8 cellular contexts compared by ENCODE assay signal in genomic region chr7:25125137-25125946, GRCh38. TPM values are rescaled to one million over a fixed set of nuclear protein-coding genes. Genes with fewer than 3 reads are reported as not detected.
A peak's percentile ranks its signal among the peaks of the same experiment; 100 is the strongest.
DNase-seq lines count a peak whose midpoint lies in the region; ATAC-seq and TF ChIP-seq lines count a peak whose summit lies in the region.

CYCS (minus strand) TSS chr7:25125260; CDS start chr7:25124119, 1,141 bp downstream.

- peak within 1 kb of the TSS; percentile 100 for H3K4me3 Mint-ChIP-seq in type B pancreatic cell

- 0 to 1% (median 1%) methylated on average over 27 to 67 of the region's 67 CpGs for WGBS in heart left ventricle, 4 donors

- H3K4me3 ChIP-seq in heart left ventricle = peak within 1 kb of the TSS; percentile 68 to 100 (median 82)

- TF ChIP-seq CTCF in GM13976 (IDR thresholded peaks at IDR 0.05; ENCODE audit: borderline replicate concordance, control extremely low read depth, extremely low read depth, insufficient read depth, missing control alignments) (no peak), heart left ventricle (IDR thresholded peaks at IDR 0.05) (no peak), type B pancreatic cell (conservative IDR thresholded peaks at IDR 0.05) (no peak)

- H3K27ac Mint-ChIP-seq in type B pancreatic cell = peak within 1 kb of the TSS; percentile 100

- ATAC-seq in HG02870 (IDR thresholded peaks at IDR 0.05; ENCODE audit: unreplicated experiment) (peak; percentile 93), heart left ventricle (peak; percentile 95 to 97 (median 97))

- peaks cover 12% of the 10 kb centered on the region for H3K4me1 Mint-ChIP-seq in type B pancreatic cell (ENCODE audit: unreplicated experiment)

- H3K9me3 ChIP-seq in heart left ventricle = no peaks in the 10 kb centered on the region

- H3K27me3 Mint-ChIP-seq in type B pancreatic cell = peaks cover 3% of the 10 kb centered on the region

- no peaks in the 10 kb centered on the region for H3K9me3 Mint-ChIP-seq in type B pancreatic cell

- no peaks in the 10 kb centered on the region for H3K27me3 ChIP-seq in heart left ventricle

- peaks cover 0 to 24% (median 5%) of the 10 kb centered on the region in 12 donors for H3K4me1 ChIP-seq in heart left ventricle

- peak; percentile 94 for DNase-seq in GM13976 (ENCODE audit: low spot score)
- DNase-seq in NCI-H146 treated with DMSO at 0.1 percent for 48 hours (lab: John Stamatoyannopoulos, UW; ENCODE audit: unreplicated experiment) = peak; percentile 97
- DNase-seq in amniotic epithelial cell (ENCODE audit: low read depth) = peak; percentile 99
- peak; percentile 99 to 100 (median 100) for DNase-seq in heart left ventricle
- peak; percentile 99 for DNase-seq in pons (ENCODE audit: low spot score)
- DNase-seq in type B pancreatic cell (ENCODE audit: extremely low spot score, unreplicated experiment) = peak; percentile 99

- H3K27ac ChIP-seq in heart left ventricle = peak within 1 kb of the TSS; percentile 87 to 100 (median 96)

- intact Hi-C loops in T-helper 1 cell treated with Interleukin-12 subunit alpha and Interleukin-12 subunit beta and Interleukin-4 antibody, amounts not matched to agents 30 ng/mL and 1 ng/mL, for 36 hours (cut with micrococcal nuclease) = loop anchor here (1.0 to 10.0 kb wide), 17 partner anchors 32 to 1944 kb away; partner anchors contain the start of genes CCDC126, NFE2L3, OSBPL3 and PALS2
- intact Hi-C loops in heart left ventricle (cut with DNase I) = loop anchor here in 2 of 10 donors (10.0 kb wide), 2 partner anchors 59 to 1079 kb away; partner anchors contain the start of genes CBX3 (in 1 of the 2) and HNRNPA2B1 (in 1 of the 2)

- H3K36me3 Mint-ChIP-seq in type B pancreatic cell = peaks cover 23% of the 10 kb centered on the region

- in situ Hi-C loops in GM13976 (cut with MboI; ENCODE audit: low sequenced_read_pairs, unreplicated experiment) = no loop called here

- peak; percentile 95 to 99 for TF ChIP-seq POLR2A in heart left ventricle (IDR thresholded peaks at IDR 0.05)

- H3K36me3 ChIP-seq in heart left ventricle = peaks cover 0 to 35% (median 30%) of the 10 kb centered on the region in 9 donors

RNA-seq across cellular contexts. Expression of gene CYCS, which starts in this region (rescaled TPM):
- total RNA-seq in T-helper 1 cell treated with Interleukin-12 subunit alpha and Interleukin-12 subunit beta and Interleukin-4 antibody, amounts not matched to agents 30 ng/mL and 1 ng/mL, for 36 hours = 135 and 140 TPM in 2 replicates
- total RNA-seq in heart left ventricle (100 to 1,000 TPM; 125 to 774 (median 550) TPM), type B pancreatic cell (ENCODE audit: low replicate concordance) (111 and 150 TPM in 2 replicates)
- polyA plus RNA-seq in heart left ventricle = 100 to 1,000 TPM; 449 to 450 TPM

Comparison
In these comparisons a context has a peak if more than half of its experiments do, and no peak if none do; other contexts are left out.
1. Peak in every context shown above with its lines: DNase-seq, ATAC-seq, H3K4me3 ChIP-seq and H3K27ac ChIP-seq.